In genomic region chr15:75215107-75216004, GRCh38 we compare ENCODE assay signal across 15 cellular contexts. TPM values are rescaled to one million over a fixed set of nuclear protein-coding genes. Genes with fewer than 3 reads are reported as not detected.
A peak's percentile ranks its signal among the peaks of the same experiment; 100 is the strongest.
DNase-seq lines count a peak whose midpoint lies in the region; ATAC-seq and TF ChIP-seq lines count a peak whose summit lies in the region.
"Had no signal": no experiment of that assay in that cellular context is flagged by ENCODE, and none has a peak within 500 bp of the region (broad histone marks: within the 10 kb centered on the region; RNA-seq: fewer than 3 reads in every experiment).

No MANE protein-coding gene starts in this region.

- H3K9me3 ChIP-seq in endodermal cell (ENCODE audit: control insufficient read depth, low read length), result no peaks in the 10 kb centered on the region
- H3K9me3 ChIP-seq: gastroesophageal sphincter had no signal

- H3K9ac ChIP-seq in endodermal cell (ENCODE audit: extremely low read depth, low read length, poor library complexity, severe bottlenecking), result no peak overlapping the region

- no peaks in the 10 kb centered on the region for H3K4me1 ChIP-seq in endodermal cell (ENCODE audit: control insufficient read depth, insufficient read depth, low read length)

- 93 to 100% methylated on average over 4 to 5 of the region's 5 CpGs for WGBS in endodermal cell (ENCODE audit: insufficient coverage in 1 of 2, insufficient read length in 1 of 2), 2 experiments

- peaks cover 10% of the 10 kb centered on the region for H3K36me3 Mint-ChIP-seq in activated CD8-positive, alpha-beta T cell treated with anti-CD3 and anti-CD28 coated beads, Interleukin-2, amount 10 ng/mL, durations not matched to agents 7 days and 5 days (ENCODE audit: low read depth)
- peaks cover 6% of the 10 kb centered on the region for H3K36me3 Mint-ChIP-seq in progenitor cell of endocrine pancreas (ENCODE audit: insufficient read depth)
- H3K36me3 Mint-ChIP-seq in endodermal cell (ENCODE audit: low read depth), result peaks cover 12% of the 10 kb centered on the region

- peak; percentile 30 to 32 for DNase-seq in activated T-cell treated with anti-CD3 and anti-CD28 coated beads, Interleukin-2, amount 50 U/mL, for 48 hours
- no peak for DNase-seq in activated T-cell treated with anti-CD3 and anti-CD28 coated beads, Interleukin-2, amount 50 U/mL, for 1 hour
- DNase-seq in HL-60 (ENCODE audit: low read depth in 1 of 2, low spot score in 1 of 2) (peak; percentile 10 to 29), progenitor cell of endocrine pancreas (ENCODE audit: low spot score, unreplicated experiment) (no peak), NCI-H1436 (lab: John Stamatoyannopoulos, UW) (no peak), NCI-H748 (lab: John Stamatoyannopoulos, UW; ENCODE audit: unreplicated experiment) (no peak), endodermal cell (no peak)
- no peak for DNase-seq in activated CD8-positive, alpha-beta T cell treated with anti-CD3 and anti-CD28 coated beads, Interleukin-2, amount 10 ng/mL, durations not matched to agents 7 days and 5 days
- DNase-seq: effector CD4-positive, alpha-beta T cell; NCI-H345; stimulated activated CD4-positive, alpha-beta T cell treated with anti-CD3 and anti-CD28 coated beads, Interleukin-2, amount 100 ng/mL, for 48 hours; stimulated activated naive CD8-positive, alpha-beta T cell treated with anti-CD3 and anti-CD28 coated beads, Interleukin-15, amount 100 ng/mL, for 72 hours had no signal

- ATAC-seq in activated CD8-positive, alpha-beta T cell treated with anti-CD3 and anti-CD28 coated beads, Interleukin-2, amount 10 ng/mL, durations not matched to agents 7 days and 5 days, result peak; percentile 11
- ATAC-seq: gastroesophageal sphincter had no signal

- H3K27ac ChIP-seq in HL-60 (replicated peaks) (no peak overlapping the region), endodermal cell (ENCODE audit: low read depth, low read length) (no peak overlapping the region)
- H3K27ac ChIP-seq: gastroesophageal sphincter had no signal

- H3K4me1 Mint-ChIP-seq in activated CD8-positive, alpha-beta T cell treated with anti-CD3 and anti-CD28 coated beads, Interleukin-2, amount 10 ng/mL, durations not matched to agents 7 days and 5 days (ENCODE audit: low read depth), result peaks cover 16% of the 10 kb centered on the region
- H3K4me1 Mint-ChIP-seq in progenitor cell of endocrine pancreas (ENCODE audit: low read depth), result peaks cover 1% of the 10 kb centered on the region
- peaks cover 6% of the 10 kb centered on the region for H3K4me1 Mint-ChIP-seq in endodermal cell

- H3K36me3 ChIP-seq in endodermal cell (ENCODE audit: control insufficient read depth, insufficient read depth, low read length), result peaks cover 13% of the 10 kb centered on the region

- no peak overlapping the region for H3K4me3 Mint-ChIP-seq in activated CD8-positive, alpha-beta T cell treated with anti-CD3 and anti-CD28 coated beads, Interleukin-2, amount 10 ng/mL, durations not matched to agents 7 days and 5 days
- H3K4me3 Mint-ChIP-seq in progenitor cell of endocrine pancreas (ENCODE audit: low read depth) (no peak overlapping the region), endodermal cell (no peak overlapping the region)
- H3K4me3 Mint-ChIP-seq: stimulated activated naive CD8-positive, alpha-beta T cell treated with anti-CD3 and anti-CD28 coated beads, Interleukin-15, amount 100 ng/mL, for 72 hours had no signal

- no peaks in the 10 kb centered on the region for H3K9me3 Mint-ChIP-seq in activated CD8-positive, alpha-beta T cell treated with anti-CD3 and anti-CD28 coated beads, Interleukin-2, amount 10 ng/mL, durations not matched to agents 7 days and 5 days (ENCODE audit: insufficient read depth)
- H3K9me3 Mint-ChIP-seq in progenitor cell of endocrine pancreas (ENCODE audit: low read depth), result no peaks in the 10 kb centered on the region
- H3K9me3 Mint-ChIP-seq in endodermal cell, result no peaks in the 10 kb centered on the region
- H3K9me3 Mint-ChIP-seq: stimulated activated naive CD8-positive, alpha-beta T cell treated with anti-CD3 and anti-CD28 coated beads, Interleukin-15, amount 100 ng/mL, for 72 hours had no signal

- H3K4me3 ChIP-seq in HL-60 (replicated peaks; ENCODE audit: insufficient read depth, low read length), result no peak overlapping the region
- H3K4me3 ChIP-seq in endodermal cell (ENCODE audit: low read length), result no peak overlapping the region
- H3K4me3 ChIP-seq: gastroesophageal sphincter had no signal

- H3K27me3 Mint-ChIP-seq in activated CD8-positive, alpha-beta T cell treated with anti-CD3 and anti-CD28 coated beads, Interleukin-2, amount 10 ng/mL, durations not matched to agents 7 days and 5 days (ENCODE audit: low read depth), result no peaks in the 10 kb centered on the region
- H3K27me3 Mint-ChIP-seq in progenitor cell of endocrine pancreas, result no peaks in the 10 kb centered on the region
- peaks cover 2% of the 10 kb centered on the region for H3K27me3 Mint-ChIP-seq in endodermal cell (ENCODE audit: insufficient read depth)
- H3K27me3 Mint-ChIP-seq: stimulated activated naive CD8-positive, alpha-beta T cell treated with anti-CD3 and anti-CD28 coated beads, Interleukin-15, amount 100 ng/mL, for 72 hours had no signal

- no peak for TF ChIP-seq CTCF in HL-60 (IDR thresholded peaks at IDR 0.05; ENCODE audit: insufficient read depth, low read length)
- no peak for TF ChIP-seq CTCF in progenitor cell of endocrine pancreas (IDR thresholded peaks at IDR 0.05; ENCODE audit: unreplicated experiment)
- TF ChIP-seq CTCF in endodermal cell (conservative IDR thresholded peaks at IDR 0.05), result no peak

- H3K27me3 ChIP-seq in HL-60 (ENCODE audit: insufficient read depth, poor library complexity, severe bottlenecking) (no peaks in the 10 kb centered on the region), endodermal cell (ENCODE audit: control insufficient read depth, insufficient read depth, low read length, poor library complexity, severe bottlenecking) (no peaks in the 10 kb centered on the region)
- H3K27me3 ChIP-seq: gastroesophageal sphincter had no signal

- POLR2A ChIA-PET in activated CD8-positive, alpha-beta T cell treated with anti-CD3 and anti-CD28 coated beads, Interleukin-2, amount 10 ng/mL, durations not matched to agents 7 days and 5 days (lab: Charles Lee), result interaction anchor here (0.7 to 2.3 kb wide), 3 partner anchors 188 to 247 kb away, joined by 3 to 9 read pairs (median 3); partner anchors contain the start of gene PPCDC

- peak overlapping the region; percentile 25 for H3K27ac Mint-ChIP-seq in activated CD8-positive, alpha-beta T cell treated with anti-CD3 and anti-CD28 coated beads, Interleukin-2, amount 10 ng/mL, durations not matched to agents 7 days and 5 days
- peak overlapping the region; percentile 13 for H3K27ac Mint-ChIP-seq in progenitor cell of endocrine pancreas
- H3K27ac Mint-ChIP-seq in endodermal cell, result no peak overlapping the region

- CTCF ChIA-PET in activated CD8-positive, alpha-beta T cell treated with anti-CD3 and anti-CD28 coated beads, Interleukin-2, amount 10 ng/mL, durations not matched to agents 7 days and 5 days (lab: Charles Lee), result interaction anchor here (1.0 to 1.3 kb wide), 3 partner anchors 11 to 186 kb away, joined by 3 to 6 read pairs (median 3); partner anchors contain the start of gene C15orf39

RNA-seq across cellular contexts. Expression of gene C15orf39, which starts 13.7 kb away (rescaled TPM):
- 10 to 100 TPM; 57.2 to 59.4 TPM for total RNA-seq in activated CD8-positive, alpha-beta T cell treated with anti-CD3 and anti-CD28 coated beads, Interleukin-2, amount 10 ng/mL, durations not matched to agents 7 days and 5 days
- total RNA-seq in progenitor cell of endocrine pancreas, result 80.0 and 83.4 TPM in 2 replicates
- 10 to 100 TPM; 19.0 to 22.2 TPM for total RNA-seq in endodermal cell
- polyA plus RNA-seq in endodermal cell (2013, experiment 1 of 2), result 11.3 TPM
- 10.0 TPM for polyA plus RNA-seq in endodermal cell (2013, experiment 2 of 2)

RNA-seq across cellular contexts. Expression of gene GOLGA6C, which starts 42.8 kb away (rescaled TPM):
- not detected for total RNA-seq in activated CD8-positive, alpha-beta T cell treated with anti-CD3 and anti-CD28 coated beads, Interleukin-2, amount 10 ng/mL, durations not matched to agents 7 days and 5 days
- total RNA-seq in progenitor cell of endocrine pancreas (not detected in 2 replicates), endodermal cell (not detected)
- polyA plus RNA-seq in endodermal cell (2013, experiment 1 of 2), result not detected
- not detected for polyA plus RNA-seq in endodermal cell (2013, experiment 2 of 2)
- total RNA-seq: gastroesophageal sphincter had no signal
- polyA plus RNA-seq: BJ, keratinocyte had no signal

Comparison
In these comparisons a context has a peak if more than half of its experiments do, and no peak if none do; other contexts are left out.
1. DNase-seq: peak in activated T-cell treated with anti-CD3 and anti-CD28 coated beads, Interleukin-2, amount 50 U/mL, for 48 hours (2 of 2) and HL-60 (2 of 2); none in activated T-cell treated with anti-CD3 and anti-CD28 coated beads, Interleukin-2, amount 50 U/mL, for 1 hour (single experiment), activated CD8-positive, alpha-beta T cell treated with anti-CD3 and anti-CD28 coated beads, Interleukin-2, amount 10 ng/mL, durations not matched to agents 7 days and 5 days (single experiment), progenitor cell of endocrine pancreas (single experiment), NCI-H1436 (single experiment), NCI-H748 (single experiment) and endodermal cell (single experiment).